In genomic region chr1:31640179-31640578, GRCh38 we compare ENCODE assay signal across 1 cellular context.
TF ChIP-seq lines count a peak whose summit lies in the region.

No MANE protein-coding gene starts in this region.

TF ChIP-seq in IMR-90, 13 proteins besides CTCF, POLR2A, EP300 and RAD21 (continued from another document):
- TF ChIP-seq MAFK (IDR thresholded peaks at IDR 0.05; ENCODE audit: low read depth, low read length) (no peak), NFE2L2 (IDR thresholded peaks at IDR 0.05; ENCODE audit: low read depth, low read length) (no peak)
